17 cellular contexts compared by ENCODE assay signal in the genomic region with DNA sequence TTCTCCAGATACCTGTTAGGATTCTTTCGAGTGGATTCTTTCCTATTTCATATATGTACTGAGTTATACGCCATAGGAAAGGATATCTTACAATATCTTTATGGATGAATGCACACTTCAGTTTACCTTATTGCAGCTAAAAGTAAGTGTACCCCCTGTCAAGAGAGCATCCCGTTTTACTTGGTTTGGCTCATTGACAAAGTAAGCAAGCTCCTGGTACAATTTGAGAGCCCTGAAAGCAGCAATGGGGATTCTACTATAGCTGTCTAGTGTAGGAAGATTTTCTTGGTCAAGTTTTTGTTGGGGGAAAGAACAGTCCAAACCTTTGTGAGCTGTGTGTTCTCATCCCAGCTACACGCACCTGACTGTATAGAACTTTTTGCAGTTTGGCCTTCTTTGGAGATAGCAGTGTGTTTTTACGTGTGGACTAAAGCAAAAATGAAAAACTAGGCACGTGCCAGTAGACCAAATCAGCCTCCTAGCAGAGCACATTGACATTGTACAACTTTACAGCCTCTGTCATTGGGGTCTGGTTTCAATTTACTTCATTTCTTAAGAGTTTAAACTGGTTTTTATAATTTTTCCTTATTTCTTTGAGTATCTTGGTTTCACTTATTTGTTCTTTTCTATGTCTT. TPM values are rescaled to one million over a fixed set of nuclear protein-coding genes. Genes with fewer than 3 reads are reported as not detected.
DNase-seq lines count a peak whose midpoint lies in the region; ATAC-seq and TF ChIP-seq lines count a peak whose summit lies in the region.
"Had no signal": no experiment of that assay in that cellular context is flagged by ENCODE, and none has a peak within 500 bp of the region (broad histone marks: within the 10 kb centered on the region; RNA-seq: fewer than 3 reads in every experiment).

No MANE protein-coding gene starts in this region.

- H3F3A ChIP-seq in smooth muscle cell (ENCODE audit: low read depth), result peaks cover 35% of the 10 kb centered on the region

- 65% methylated on average over 6 of the region's 6 CpGs for WGBS in smooth muscle cell (ENCODE audit: low lambda C conversion rate)

- H3K36me3 Mint-ChIP-seq in activated T-cell treated with anti-CD3 and anti-CD28 coated beads, Interleukin-2, amount 50 U/mL, for 72 hours (ENCODE audit: insufficient read depth in 2 of 2), result peaks cover 0 to 3% of the 10 kb centered on the region in 2 donors

- TF ChIP-seq CTCF in fibroblast of the aortic adventitia (IDR thresholded peaks at IDR 0.05; ENCODE audit: insufficient read depth, low read length) (no peak), smooth muscle cell (IDR thresholded peaks at IDR 0.05; ENCODE audit: borderline replicate concordance, insufficient read depth, poor library complexity, severe bottlenecking) (no peak), WERI-Rb-1 (IDR thresholded peaks at IDR 0.05; ENCODE audit: low read depth, low read length) (no peak)

- peaks cover 73% of the 10 kb centered on the region for H3K4me1 Mint-ChIP-seq in activated T-cell treated with anti-CD3 and anti-CD28 coated beads, Interleukin-2, amount 50 U/mL, for 72 hours (ENCODE audit: low read depth)

- H3K9me3 ChIP-seq in smooth muscle cell (replicated peaks; ENCODE audit: low read depth) (no peaks in the 10 kb centered on the region), WERI-Rb-1 (ENCODE audit: severe bottlenecking) (no peaks in the 10 kb centered on the region)
- H3K9me3 ChIP-seq: ascending aorta, suprapubic skin had no signal

- H3K27ac Mint-ChIP-seq in activated T-cell treated with anti-CD3 and anti-CD28 coated beads, Interleukin-2, amount 50 U/mL, for 72 hours, result peak overlapping the region; percentile 17
- H3K27ac Mint-ChIP-seq: activated CD4-positive, alpha-beta T cell treated with anti-CD3 and anti-CD28 coated beads, Interleukin-2, amount 10 ng/mL, durations not matched to agents 7 days and 5 days; dendritic cell treated with granulocyte-macrophage colony-stimulating factor and Interleukin-4, amounts not matched to agents 40 ng/mL and 50 ng/mL, for 4 days had no signal

- peaks cover 24% of the 10 kb centered on the region for H3K4me1 ChIP-seq in smooth muscle cell (ENCODE audit: low read depth)

- H3K27me3 ChIP-seq in smooth muscle cell (ENCODE audit: low read depth) (no peaks in the 10 kb centered on the region), WERI-Rb-1 (ENCODE audit: insufficient read depth, low read depth, severe bottlenecking) (no peaks in the 10 kb centered on the region)
- H3K27me3 ChIP-seq: ascending aorta, suprapubic skin had no signal

- H4K20me1 ChIP-seq in smooth muscle cell (ENCODE audit: low read depth), result peaks cover 100% of the 10 kb centered on the region

- H3K9ac ChIP-seq in smooth muscle cell (ENCODE audit: low read depth), result no peak overlapping the region

- DNase-seq in activated T-cell treated with anti-CD3 and anti-CD28 coated beads, Interleukin-2, amount 50 U/mL, for 72 hours, result no peak
- no peak for DNase-seq in activated T-cell treated with anti-CD3 and anti-CD28 coated beads, Interleukin-2, amount 50 U/mL, for 1 hour
- DNase-seq in NCI-H69 (lab: John Stamatoyannopoulos, UW) (peak; percentile 50), fibroblast of the aortic adventitia (ENCODE audit: low read depth) (peak; percentile 12), smooth muscle cell (lab: John Stamatoyannopoulos, UW; ENCODE audit: unreplicated experiment) (no peak), WERI-Rb-1 (no peak)
- DNase-seq in stimulated activated CD8-positive, alpha-beta memory T cell treated with anti-CD3 and anti-CD28 coated beads, Interleukin-4, amount 100 ng/mL, for 48 hours, result no peak
- DNase-seq: activated CD4-positive, alpha-beta T cell treated with anti-CD3 and anti-CD28 coated beads, Interleukin-2, amount 10 ng/mL, durations not matched to agents 7 days and 5 days; activated T-cell treated with anti-CD3 and anti-CD28 coated beads, Interleukin-2, amount 50 U/mL, for 4 hours; NCI-H1436 treated with DMSO at 0.1 percent for 48 hours; NCI-H526; stimulated activated CD4-positive, alpha-beta T cell treated with anti-CD3 and anti-CD28 coated beads, Interleukin-15, amount 100 ng/mL, for 24 hours; T-helper 2 cell had no signal

- H3K27me3 Mint-ChIP-seq in activated T-cell treated with anti-CD3 and anti-CD28 coated beads, Interleukin-2, amount 50 U/mL, for 72 hours (ENCODE audit: low read depth), result no peaks in the 10 kb centered on the region
- H3K27me3 Mint-ChIP-seq: activated CD4-positive, alpha-beta T cell treated with anti-CD3 and anti-CD28 coated beads, Interleukin-2, amount 10 ng/mL, durations not matched to agents 7 days and 5 days; dendritic cell treated with granulocyte-macrophage colony-stimulating factor and Interleukin-4, amounts not matched to agents 40 ng/mL and 50 ng/mL, for 4 days had no signal

- H2AFZ ChIP-seq in smooth muscle cell (ENCODE audit: low read depth), result no peak overlapping the region

- H3K9me3 Mint-ChIP-seq in activated T-cell treated with anti-CD3 and anti-CD28 coated beads, Interleukin-2, amount 50 U/mL, for 72 hours, result no peaks in the 10 kb centered on the region
- H3K9me3 Mint-ChIP-seq: activated CD4-positive, alpha-beta T cell treated with anti-CD3 and anti-CD28 coated beads, Interleukin-2, amount 10 ng/mL, durations not matched to agents 7 days and 5 days; activated T-cell treated with anti-CD3 and anti-CD28 coated beads, Interleukin-2, amount 50 U/mL, for 4 hours; dendritic cell treated with granulocyte-macrophage colony-stimulating factor and Interleukin-4, amounts not matched to agents 40 ng/mL and 50 ng/mL, for 4 days had no signal

- no peak overlapping the region for H3K4me3 Mint-ChIP-seq in activated T-cell treated with anti-CD3 and anti-CD28 coated beads, Interleukin-2, amount 50 U/mL, for 72 hours
- H3K4me3 Mint-ChIP-seq: activated CD4-positive, alpha-beta T cell treated with anti-CD3 and anti-CD28 coated beads, Interleukin-2, amount 10 ng/mL, durations not matched to agents 7 days and 5 days; activated T-cell treated with anti-CD3 and anti-CD28 coated beads, Interleukin-2, amount 50 U/mL, for 4 hours; dendritic cell treated with granulocyte-macrophage colony-stimulating factor and Interleukin-4, amounts not matched to agents 40 ng/mL and 50 ng/mL, for 4 days had no signal

- ATAC-seq in activated T-cell treated with anti-CD3 and anti-CD28 coated beads, Interleukin-2, amount 50 U/mL, for 72 hours (replicated peaks in 1 of 2), result no peak
- ATAC-seq in HG02610 (IDR thresholded peaks at IDR 0.05; ENCODE audit: unreplicated experiment), result no peak
- ATAC-seq: activated T-cell treated with anti-CD3 and anti-CD28 coated beads, Interleukin-2, amount 50 U/mL, for 4 hours had no signal

- no peak overlapping the region for H3K4me3 ChIP-seq in fibroblast of the aortic adventitia (ENCODE audit: low read depth, low read length)
- H3K4me3 ChIP-seq in smooth muscle cell, result no peak overlapping the region
- no peak overlapping the region for H3K4me3 ChIP-seq in WERI-Rb-1 (ENCODE audit: low read depth, low read length)
- H3K4me3 ChIP-seq: ascending aorta, suprapubic skin had no signal

- H3K4me2 ChIP-seq in smooth muscle cell, result peak overlapping the region; percentile 55

- peaks cover 98% of the 10 kb centered on the region for H3K79me2 ChIP-seq in smooth muscle cell (ENCODE audit: low read depth)

- H3K36me3 ChIP-seq in smooth muscle cell (ENCODE audit: low read depth) (no peaks in the 10 kb centered on the region), WERI-Rb-1 (peaks cover 3% of the 10 kb centered on the region)
- H3K36me3 ChIP-seq: ascending aorta, suprapubic skin had no signal

- H3K27ac ChIP-seq in smooth muscle cell (ENCODE audit: low read depth), result peak overlapping the region; percentile 77
- no peak overlapping the region for H3K27ac ChIP-seq in WERI-Rb-1
- H3K27ac ChIP-seq: ascending aorta, suprapubic skin had no signal

RNA-seq across cellular contexts. Expression of gene PPP6R3, which starts 44.0 kb away (rescaled TPM):
- total RNA-seq in activated T-cell treated with anti-CD3 and anti-CD28 coated beads, Interleukin-2, amount 50 U/mL, for 72 hours, result 100 to 1,000 TPM; 111 to 128 TPM
- total RNA-seq in fibroblast of the aortic adventitia (ENCODE audit: low replicate concordance), result 98.2 and 119 TPM in 2 replicates
- 120 and 121 TPM in 2 replicates for total RNA-seq in smooth muscle cell
- polyA plus RNA-seq in smooth muscle cell, result 28.4 and 36.7 TPM in 2 replicates

Comparison
In these comparisons a context has a peak if more than half of its experiments do, and no peak if none do; other contexts are left out.
1. DNase-seq: peak in NCI-H69 (single experiment) and fibroblast of the aortic adventitia (single experiment); none in activated T-cell treated with anti-CD3 and anti-CD28 coated beads, Interleukin-2, amount 50 U/mL, for 72 hours (0 of 2), activated T-cell treated with anti-CD3 and anti-CD28 coated beads, Interleukin-2, amount 50 U/mL, for 1 hour (single experiment), smooth muscle cell (single experiment), WERI-Rb-1 (single experiment) and stimulated activated CD8-positive, alpha-beta memory T cell treated with anti-CD3 and anti-CD28 coated beads, Interleukin-4, amount 100 ng/mL, for 48 hours (single experiment).